In genomic region chr11:122098223-122098980, GRCh38 we compare ENCODE assay signal across 8 cellular contexts. TPM values are rescaled to one million over a fixed set of nuclear protein-coding genes. Genes with fewer than 3 reads are reported as not detected.
DNase-seq lines count a peak whose midpoint lies in the region; ATAC-seq and TF ChIP-seq lines count a peak whose summit lies in the region.
"Had no signal": no experiment of that assay in that cellular context is flagged by ENCODE, and none has a peak within 500 bp of the region (broad histone marks: within the 10 kb centered on the region; RNA-seq: fewer than 3 reads in every experiment).

No MANE protein-coding gene starts in this region.

- H3K79me2 ChIP-seq in PC-3 (ENCODE audit: low read length) = peaks cover 90% of the 10 kb centered on the region

- H3K4me3 Mint-ChIP-seq in mesothelial cell of epicardium = no peak overlapping the region

- peak overlapping the region; percentile 93 for H3K27ac Mint-ChIP-seq in mesothelial cell of epicardium

- ATAC-seq in PC-3 (peak; percentile 2; the same call in 1 of the 2 replicates), thoracic aorta (ENCODE audit: insufficient number of reproducible peaks, low FRiP score, low read depth) (no peak), HG03139 (IDR thresholded peaks at IDR 0.05; ENCODE audit: unreplicated experiment) (no peak)

- CTCF ChIA-PET in PC-3 (lab: Charles Lee) = no interaction called here

- H3K9me3 Mint-ChIP-seq in mesothelial cell of epicardium = no peaks in the 10 kb centered on the region

- H2AFZ ChIP-seq in PC-3 (ENCODE audit: low read length) = no peak overlapping the region

- H3K4me1 Mint-ChIP-seq in mesothelial cell of epicardium = peaks cover 38% of the 10 kb centered on the region

- peak overlapping the region; percentile 29 for H3K9ac ChIP-seq in PC-3 (ENCODE audit: low read length)

- no peaks in the 10 kb centered on the region for H3K9me3 ChIP-seq in PC-3 (ENCODE audit: low read length)
- no peaks in the 10 kb centered on the region for H3K9me3 ChIP-seq in thoracic aorta

- H3K9me2 ChIP-seq in PC-3 (replicated peaks; ENCODE audit: low read length) = no peaks in the 10 kb centered on the region

- peak; percentile 49 for DNase-seq in PC-3
- DNase-seq in coronary artery (ENCODE audit: low spot score) = no peak
- no peak for DNase-seq in mesothelial cell of epicardium (ENCODE audit: low spot score in 2 of 2, unreplicated experiment in 2 of 2)
- DNase-seq in thoracic aorta (ENCODE audit: low spot score) = no peak
- DNase-seq in SHP77 treated with DMSO at 0.1 percent for 48 hours (lab: John Stamatoyannopoulos, UW) = no peak
- DNase-seq in NCI-H2107 treated with DMSO at 0.1 percent for 48 hours (lab: John Stamatoyannopoulos, UW; ENCODE audit: unreplicated experiment) = no peak
- DNase-seq: dermis blood vessel endothelial cell had no signal

- intact Hi-C loops in PC-3 (cut with micrococcal nuclease) = loop anchor here (2.0 to 10.0 kb wide), 3 partner anchors 48 to 204 kb away; no protein-coding TSS in a partner anchor

- no peaks in the 10 kb centered on the region for H3K27me3 ChIP-seq in PC-3 (ENCODE audit: low read length)
- no peaks in the 10 kb centered on the region for H3K27me3 ChIP-seq in thoracic aorta (replicated peaks; ENCODE audit: insufficient read depth)

- peaks cover 87% of the 10 kb centered on the region for H3K36me3 ChIP-seq in PC-3 (ENCODE audit: low read depth, low read length)
- no peaks in the 10 kb centered on the region for H3K36me3 ChIP-seq in thoracic aorta

- H3K4me1 ChIP-seq in PC-3 (ENCODE audit: insufficient read depth, low read length) (peaks cover 80% of the 10 kb centered on the region), thoracic aorta (ENCODE audit: control insufficient read depth in 1 of 2, low read depth in 2 of 2) (peaks cover 12 to 25% of the 10 kb centered on the region in 2 donors)

- no peaks in the 10 kb centered on the region for H3K27me3 Mint-ChIP-seq in mesothelial cell of epicardium (ENCODE audit: low read depth)

- H3K36me3 Mint-ChIP-seq in mesothelial cell of epicardium = peaks cover 3% of the 10 kb centered on the region

- no TSS peak for BruUV-seq in PC-3 (replicated peaks; lab: Mats Ljungman, UMichigan)

- H3K4me3 ChIP-seq in PC-3 (ENCODE audit: low read length) (peak overlapping the region; percentile 27; the same call in 1 of the 2 replicates), coronary artery (peak overlapping the region; percentile 79), thoracic aorta (peak overlapping the region; percentile 91)

- H3K27ac ChIP-seq in PC-3 (ENCODE audit: low read length) = peak overlapping the region; percentile 53
- peak overlapping the region; percentile 89 to 94 for H3K27ac ChIP-seq in coronary artery
- peak overlapping the region; percentile 91 to 96 for H3K27ac ChIP-seq in thoracic aorta

- POLR2A ChIA-PET in PC-3 (lab: Charles Lee; ENCODE audit: unreplicated experiment) = no interaction called here

- peaks cover 24% of the 10 kb centered on the region for H3F3A ChIP-seq in PC-3 (ENCODE audit: low read length, unreplicated experiment)

- no peak for TF ChIP-seq CTCF in PC-3 (conservative IDR thresholded peaks at IDR 0.05; ENCODE audit: low read depth, low read length)
- TF ChIP-seq CTCF in coronary artery (IDR thresholded peaks at IDR 0.05) = no peak
- TF ChIP-seq CTCF in mesothelial cell of epicardium (IDR thresholded peaks at IDR 0.05; ENCODE audit: unreplicated experiment) = no peak
- TF ChIP-seq CTCF in thoracic aorta (IDR thresholded peaks at IDR 0.05) = no peak

- peak overlapping the region; percentile 35 for H3K4me2 ChIP-seq in PC-3 (ENCODE audit: low read length)

- peaks cover 17% of the 10 kb centered on the region; the same call in 1 of the 2 replicates for H4K20me1 ChIP-seq in PC-3 (ENCODE audit: low read length)

RNA-seq across cellular contexts. Expression of gene BLID, which starts 17.6 kb away (rescaled TPM):
- total RNA-seq in PC-3 (2014; rRNA removed) (5.4 and 5.7 TPM in 2 replicates), mesothelial cell of epicardium (1.0 to 1.4 TPM (median 1.2 TPM) in 3 replicates), thoracic aorta (10 to 100 TPM; 24.6 to 53.4 TPM)
- total RNA-seq: dermis blood vessel endothelial cell had no signal

Comparison
In these comparisons a context has a peak if more than half of its experiments do, and no peak if none do; other contexts are left out.
1. H3K4me3 ChIP-seq: peak in every context shown above with its lines; median percentile 91 in thoracic aorta; 79 in coronary artery; 27 in PC-3.